In genomic region chr18:12722731-12723130, GRCh38 we compare ENCODE assay signal across 20 cellular contexts. TPM values are rescaled to one million over a fixed set of nuclear protein-coding genes. Genes with fewer than 3 reads are reported as not detected.
DNase-seq lines count a peak whose midpoint lies in the region; ATAC-seq and TF ChIP-seq lines count a peak whose summit lies in the region.
"Had no signal": no experiment of that assay in that cellular context is flagged by ENCODE, and none has a peak within 500 bp of the region (broad histone marks: within the 10 kb centered on the region; RNA-seq: fewer than 3 reads in every experiment).

No MANE protein-coding gene starts in this region.

- no peak for TF ChIP-seq CTCF in neural crest cell (conservative IDR thresholded peaks at IDR 0.05)

- H3K4me1 Mint-ChIP-seq in activated CD4-positive, alpha-beta memory T cell treated with anti-CD3 and anti-CD28 coated beads, Interleukin-2, amount 10 ng/mL, durations not matched to agents 7 days and 5 days, result peaks cover 22% of the 10 kb centered on the region
- H3K4me1 Mint-ChIP-seq in activated CD4-positive, alpha-beta memory T cell treated with anti-CD3 and anti-CD28 coated beads for 36 hours (ENCODE audit: low read depth), result peaks cover 10% of the 10 kb centered on the region
- H3K4me1 Mint-ChIP-seq in T-helper 17 cell (peaks cover 10% of the 10 kb centered on the region), memory B cell (no peaks in the 10 kb centered on the region), neural crest cell (peaks cover 4% of the 10 kb centered on the region)
- H3K4me1 Mint-ChIP-seq in T-helper 2 cell treated with Interferon-gamma antibody and Interleukin-4, amounts not matched to agents 5 μg/mL and 100 μg/mL, for 36 hours (ENCODE audit: low read depth), result peaks cover 12% of the 10 kb centered on the region
- H3K4me1 Mint-ChIP-seq in activated CD8-positive, alpha-beta T cell treated with anti-CD3 and anti-CD28 coated beads, Interleukin-2, amount 10 ng/mL, durations not matched to agents 7 days and 5 days (ENCODE audit: low read depth), result peaks cover 3% of the 10 kb centered on the region
- H3K4me1 Mint-ChIP-seq: B cell had no signal

- DNase-seq in activated CD4-positive, alpha-beta memory T cell treated with anti-CD3 and anti-CD28 coated beads, Interleukin-2, amount 10 ng/mL, durations not matched to agents 7 days and 5 days, result no peak
- DNase-seq in activated CD4-positive, alpha-beta memory T cell treated with anti-CD3 and anti-CD28 coated beads for 36 hours, result no peak
- no peak for DNase-seq in T-helper 17 cell
- DNase-seq in memory B cell (ENCODE audit: low spot score in 2 of 2), result no peak
- DNase-seq in neural crest cell (ENCODE audit: low read depth, low spot score), result no peak
- no peak for DNase-seq in T-helper 2 cell treated with Interferon-gamma antibody and Interleukin-4, amounts not matched to agents 5 μg/mL and 100 μg/mL, for 36 hours (ENCODE audit: low spot score)
- no peak for DNase-seq in activated CD8-positive, alpha-beta T cell treated with anti-CD3 and anti-CD28 coated beads, Interleukin-2, amount 10 ng/mL, durations not matched to agents 7 days and 5 days
- DNase-seq: Caco-2; CD4-positive, CD25-positive, alpha-beta regulatory T cell; CD8-positive, alpha-beta T cell; DMS153; DND-41; GDM1; GM23248; H7; HCEC 1CT had no signal

- H3K27me3 Mint-ChIP-seq in activated CD4-positive, alpha-beta memory T cell treated with anti-CD3 and anti-CD28 coated beads, Interleukin-2, amount 10 ng/mL, durations not matched to agents 7 days and 5 days, result no peaks in the 10 kb centered on the region
- no peaks in the 10 kb centered on the region for H3K27me3 Mint-ChIP-seq in activated CD4-positive, alpha-beta memory T cell treated with anti-CD3 and anti-CD28 coated beads for 36 hours
- H3K27me3 Mint-ChIP-seq in T-helper 17 cell (no peaks in the 10 kb centered on the region), memory B cell (no peaks in the 10 kb centered on the region), neural crest cell (ENCODE audit: low read depth) (no peaks in the 10 kb centered on the region)
- H3K27me3 Mint-ChIP-seq in T-helper 2 cell treated with Interferon-gamma antibody and Interleukin-4, amounts not matched to agents 5 μg/mL and 100 μg/mL, for 36 hours (ENCODE audit: low read depth), result no peaks in the 10 kb centered on the region
- H3K27me3 Mint-ChIP-seq in activated CD8-positive, alpha-beta T cell treated with anti-CD3 and anti-CD28 coated beads, Interleukin-2, amount 10 ng/mL, durations not matched to agents 7 days and 5 days (ENCODE audit: low read depth), result no peaks in the 10 kb centered on the region
- H3K27me3 Mint-ChIP-seq: B cell; CD4-positive, CD25-positive, alpha-beta regulatory T cell had no signal

- CTCF ChIA-PET in activated CD4-positive, alpha-beta memory T cell treated with anti-CD3 and anti-CD28 coated beads, Interleukin-2, amount 10 ng/mL, durations not matched to agents 7 days and 5 days (lab: Charles Lee), result interaction anchor here (0.6 to 6.1 kb wide), 3 partner anchors 13 to 212 kb away, joined by 3 to 82 read pairs (median 5); no protein-coding TSS in a partner anchor
- CTCF ChIA-PET in activated CD4-positive, alpha-beta memory T cell treated with anti-CD3 and anti-CD28 coated beads for 36 hours (lab: Charles Lee), result interaction anchor here (2.0 to 10.3 kb wide), 2 partner anchors 213 to 437 kb away, joined by 9 to 150 read pairs; no protein-coding TSS in a partner anchor
- CTCF ChIA-PET in activated CD8-positive, alpha-beta T cell treated with anti-CD3 and anti-CD28 coated beads, Interleukin-2, amount 10 ng/mL, durations not matched to agents 7 days and 5 days (lab: Charles Lee), result interaction anchor here (1.1 to 12.1 kb wide), 5 partner anchors 20 to 437 kb away, joined by 3 to 140 read pairs (median 3); partner anchors contain the start of genes CEP76 and PSMG2

- H3K36me3 Mint-ChIP-seq in activated CD4-positive, alpha-beta memory T cell treated with anti-CD3 and anti-CD28 coated beads, Interleukin-2, amount 10 ng/mL, durations not matched to agents 7 days and 5 days (ENCODE audit: low read depth), result peaks cover 51% of the 10 kb centered on the region
- H3K36me3 Mint-ChIP-seq in activated CD4-positive, alpha-beta memory T cell treated with anti-CD3 and anti-CD28 coated beads for 36 hours, result peaks cover 21% of the 10 kb centered on the region
- H3K36me3 Mint-ChIP-seq in T-helper 17 cell (ENCODE audit: low read depth) (peaks cover 5% of the 10 kb centered on the region), memory B cell (peaks cover 14% of the 10 kb centered on the region), neural crest cell (ENCODE audit: low read depth) (peaks cover 11% of the 10 kb centered on the region)
- H3K36me3 Mint-ChIP-seq in T-helper 2 cell treated with Interferon-gamma antibody and Interleukin-4, amounts not matched to agents 5 μg/mL and 100 μg/mL, for 36 hours (ENCODE audit: low read depth), result peaks cover 41% of the 10 kb centered on the region
- H3K36me3 Mint-ChIP-seq in activated CD8-positive, alpha-beta T cell treated with anti-CD3 and anti-CD28 coated beads, Interleukin-2, amount 10 ng/mL, durations not matched to agents 7 days and 5 days (ENCODE audit: low read depth), result peaks cover 51% of the 10 kb centered on the region

- H3K27ac Mint-ChIP-seq in activated CD4-positive, alpha-beta memory T cell treated with anti-CD3 and anti-CD28 coated beads, Interleukin-2, amount 10 ng/mL, durations not matched to agents 7 days and 5 days, result peak overlapping the region; percentile 28
- no peak overlapping the region for H3K27ac Mint-ChIP-seq in activated CD4-positive, alpha-beta memory T cell treated with anti-CD3 and anti-CD28 coated beads for 36 hours
- H3K27ac Mint-ChIP-seq in T-helper 17 cell (peak overlapping the region; percentile 84), memory B cell (peak overlapping the region; percentile 7), neural crest cell (ENCODE audit: unreplicated experiment) (peak overlapping the region; percentile 31)
- H3K27ac Mint-ChIP-seq in T-helper 2 cell treated with Interferon-gamma antibody and Interleukin-4, amounts not matched to agents 5 μg/mL and 100 μg/mL, for 36 hours, result no peak overlapping the region
- no peak overlapping the region for H3K27ac Mint-ChIP-seq in activated CD8-positive, alpha-beta T cell treated with anti-CD3 and anti-CD28 coated beads, Interleukin-2, amount 10 ng/mL, durations not matched to agents 7 days and 5 days
- H3K27ac Mint-ChIP-seq: B cell had no signal

- H3K9me3 Mint-ChIP-seq in activated CD4-positive, alpha-beta memory T cell treated with anti-CD3 and anti-CD28 coated beads, Interleukin-2, amount 10 ng/mL, durations not matched to agents 7 days and 5 days, result no peaks in the 10 kb centered on the region
- no peaks in the 10 kb centered on the region for H3K9me3 Mint-ChIP-seq in activated CD4-positive, alpha-beta memory T cell treated with anti-CD3 and anti-CD28 coated beads for 36 hours
- H3K9me3 Mint-ChIP-seq in memory B cell (no peaks in the 10 kb centered on the region), neural crest cell (no peaks in the 10 kb centered on the region)
- no peaks in the 10 kb centered on the region for H3K9me3 Mint-ChIP-seq in T-helper 2 cell treated with Interferon-gamma antibody and Interleukin-4, amounts not matched to agents 5 μg/mL and 100 μg/mL, for 36 hours
- H3K9me3 Mint-ChIP-seq in activated CD8-positive, alpha-beta T cell treated with anti-CD3 and anti-CD28 coated beads, Interleukin-2, amount 10 ng/mL, durations not matched to agents 7 days and 5 days (ENCODE audit: insufficient read depth), result no peaks in the 10 kb centered on the region
- H3K9me3 Mint-ChIP-seq: CD4-positive, CD25-positive, alpha-beta regulatory T cell; CD8-positive, alpha-beta T cell had no signal

- POLR2A ChIA-PET in activated CD4-positive, alpha-beta memory T cell treated with anti-CD3 and anti-CD28 coated beads, Interleukin-2, amount 10 ng/mL, durations not matched to agents 7 days and 5 days (lab: Charles Lee), result interaction anchor here (1.3 kb wide), 1 partner anchor 20 kb away, joined by 3 read pairs; the partner anchor contains the start of genes CEP76 and PSMG2
- POLR2A ChIA-PET in activated CD4-positive, alpha-beta memory T cell treated with anti-CD3 and anti-CD28 coated beads for 36 hours (lab: Charles Lee), result interaction anchor here (0.7 kb wide), 1 partner anchor 161 kb away, joined by 4 read pairs; no protein-coding TSS in a partner anchor
- POLR2A ChIA-PET in activated CD8-positive, alpha-beta T cell treated with anti-CD3 and anti-CD28 coated beads, Interleukin-2, amount 10 ng/mL, durations not matched to agents 7 days and 5 days (lab: Charles Lee), result no interaction called here

- intact Hi-C loops in activated CD4-positive, alpha-beta memory T cell treated with anti-CD3 and anti-CD28 coated beads for 36 hours (cut with micrococcal nuclease), result loop anchor here (10.0 kb wide), 1 partner anchor 432 kb away; no protein-coding TSS in a partner anchor

- no peak for ATAC-seq in T-helper 17 cell
- no peak for ATAC-seq in memory B cell (ENCODE audit: low read depth)
- no peak for ATAC-seq in HG03520 (IDR thresholded peaks at IDR 0.05; ENCODE audit: unreplicated experiment)
- ATAC-seq in activated CD8-positive, alpha-beta T cell treated with anti-CD3 and anti-CD28 coated beads, Interleukin-2, amount 10 ng/mL, durations not matched to agents 7 days and 5 days, result no peak
- ATAC-seq: CD8-positive, alpha-beta T cell; GM12878 had no signal

- H3K9me3 ChIP-seq in T-helper 17 cell (ENCODE audit: control insufficient read depth, low read length, poor library complexity, severe bottlenecking), result no peaks in the 10 kb centered on the region
- H3K9me3 ChIP-seq: BLaER1, Caco-2 had no signal

- no peak overlapping the region for H3K4me3 Mint-ChIP-seq in activated CD4-positive, alpha-beta memory T cell treated with anti-CD3 and anti-CD28 coated beads, Interleukin-2, amount 10 ng/mL, durations not matched to agents 7 days and 5 days
- no peak overlapping the region for H3K4me3 Mint-ChIP-seq in activated CD4-positive, alpha-beta memory T cell treated with anti-CD3 and anti-CD28 coated beads for 36 hours
- H3K4me3 Mint-ChIP-seq in T-helper 17 cell (no peak overlapping the region), memory B cell (no peak overlapping the region), neural crest cell (no peak overlapping the region)
- H3K4me3 Mint-ChIP-seq in T-helper 2 cell treated with Interferon-gamma antibody and Interleukin-4, amounts not matched to agents 5 μg/mL and 100 μg/mL, for 36 hours, result no peak overlapping the region
- no peak overlapping the region for H3K4me3 Mint-ChIP-seq in activated CD8-positive, alpha-beta T cell treated with anti-CD3 and anti-CD28 coated beads, Interleukin-2, amount 10 ng/mL, durations not matched to agents 7 days and 5 days
- H3K4me3 Mint-ChIP-seq: B cell; CD4-positive, CD25-positive, alpha-beta regulatory T cell; CD8-positive, alpha-beta T cell had no signal

RNA-seq across cellular contexts. Expression of gene PSMG2, which starts 19.9 kb away (rescaled TPM):
- 100 to 1,000 TPM; 115 to 118 TPM for total RNA-seq in activated CD4-positive, alpha-beta memory T cell treated with anti-CD3 and anti-CD28 coated beads, Interleukin-2, amount 10 ng/mL, durations not matched to agents 7 days and 5 days
- total RNA-seq in activated CD4-positive, alpha-beta memory T cell treated with anti-CD3 and anti-CD28 coated beads for 36 hours, result 100 to 1,000 TPM; 112 to 119 TPM
- total RNA-seq in T-helper 17 cell (10 to 100 TPM; 49.6 to 60.7 TPM), neural crest cell (61.4 and 69.0 TPM in 2 replicates)
- 100 to 1,000 TPM; 104 to 108 TPM for total RNA-seq in activated CD8-positive, alpha-beta T cell treated with anti-CD3 and anti-CD28 coated beads, Interleukin-2, amount 10 ng/mL, durations not matched to agents 7 days and 5 days

RNA-seq across cellular contexts. Expression of gene CEP76, which starts 20.2 kb away (rescaled TPM):
- total RNA-seq in activated CD4-positive, alpha-beta memory T cell treated with anti-CD3 and anti-CD28 coated beads, Interleukin-2, amount 10 ng/mL, durations not matched to agents 7 days and 5 days, result 10 to 100 TPM; 14.8 TPM
- total RNA-seq in activated CD4-positive, alpha-beta memory T cell treated with anti-CD3 and anti-CD28 coated beads for 36 hours, result 10 to 100 TPM; 14.4 to 15.0 TPM
- total RNA-seq in T-helper 17 cell (10 to 100 TPM in 1 of 2 donors, 1 to 10 TPM in 1; 8.9 to 10.5 TPM), neural crest cell (11.2 and 15.4 TPM in 2 replicates)
- 10 to 100 TPM; 12.9 to 17.2 TPM for total RNA-seq in activated CD8-positive, alpha-beta T cell treated with anti-CD3 and anti-CD28 coated beads, Interleukin-2, amount 10 ng/mL, durations not matched to agents 7 days and 5 days

Comparison
In these comparisons a context has a peak if more than half of its experiments do, and no peak if none do; other contexts are left out.
1. H3K27ac Mint-ChIP-seq: peak in activated CD4-positive, alpha-beta memory T cell treated with anti-CD3 and anti-CD28 coated beads, Interleukin-2, amount 10 ng/mL, durations not matched to agents 7 days and 5 days (single experiment), T-helper 17 cell (single experiment), memory B cell (single experiment) and neural crest cell (single experiment); none in activated CD4-positive, alpha-beta memory T cell treated with anti-CD3 and anti-CD28 coated beads for 36 hours (single experiment), T-helper 2 cell treated with Interferon-gamma antibody and Interleukin-4, amounts not matched to agents 5 μg/mL and 100 μg/mL, for 36 hours (single experiment) and activated CD8-positive, alpha-beta T cell treated with anti-CD3 and anti-CD28 coated beads, Interleukin-2, amount 10 ng/mL, durations not matched to agents 7 days and 5 days (single experiment).